8 cellular contexts compared by ENCODE assay signal in the genomic region with DNA sequence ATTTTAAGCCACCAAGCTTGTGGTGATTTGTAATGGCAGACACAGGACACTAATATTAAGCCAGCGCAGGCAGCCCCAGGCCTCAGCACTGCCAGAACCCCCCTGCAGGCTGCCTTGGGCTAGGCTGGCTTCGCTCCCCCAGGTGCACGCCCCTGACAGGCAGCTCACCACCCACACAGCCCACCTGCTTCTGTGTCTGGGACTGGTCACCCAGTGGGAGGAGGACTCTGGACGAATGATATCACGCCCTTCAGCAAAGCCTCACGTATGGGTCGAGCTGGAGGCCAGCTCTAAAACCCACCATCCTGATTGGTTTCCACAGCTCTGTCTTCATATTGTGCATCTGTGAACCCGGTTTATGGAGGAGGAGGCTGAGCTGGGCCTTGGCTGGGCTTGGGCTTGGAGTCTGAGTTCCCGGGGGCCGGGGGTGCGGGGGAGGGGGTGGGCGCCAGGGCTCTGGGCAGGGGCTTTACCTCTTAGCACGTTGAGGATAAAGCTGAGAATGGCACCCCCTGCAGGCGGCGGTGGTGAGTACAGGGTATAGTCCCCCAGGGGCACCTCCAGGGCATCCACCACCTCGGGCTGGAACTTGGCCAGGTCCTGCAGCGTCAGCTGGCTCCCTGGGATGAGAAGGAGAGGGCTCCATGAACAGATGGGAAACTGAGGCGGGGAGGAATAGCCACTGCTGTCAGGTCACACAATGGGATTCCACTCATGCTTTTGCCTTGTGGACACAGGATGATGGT. TPM values are rescaled to one million over a fixed set of nuclear protein-coding genes. Genes with fewer than 3 reads are reported as not detected.
DNase-seq lines count a peak whose midpoint lies in the region; ATAC-seq and TF ChIP-seq lines count a peak whose summit lies in the region.

No MANE protein-coding gene starts in this region.

- H3K9me3 ChIP-seq in CD8-positive, alpha-beta T cell (ENCODE audit: low read length) = no peaks in the 10 kb centered on the region

- POLR2A ChIA-PET in CD8-positive, alpha-beta T cell (lab: Charles Lee) = interaction anchor here (0.9 kb wide), 1 partner anchor 74 kb away, joined by 3 read pairs; no protein-coding TSS in a partner anchor

- H3K4me3 ChIP-seq in CD8-positive, alpha-beta T cell (ENCODE audit: low read depth, low read length) = no peak overlapping the region
- no peak overlapping the region for H3K4me3 ChIP-seq in fibroblast of the aortic adventitia (ENCODE audit: low read depth, low read length)

- peak; percentile 36 to 79 (median 63) for DNase-seq in CD8-positive, alpha-beta T cell
- DNase-seq in NCI-H1092 treated with DMSO at 0.1 percent for 48 hours (lab: John Stamatoyannopoulos, UW) (peak; percentile 14), fibroblast of the aortic adventitia (ENCODE audit: low read depth) (no peak), NCI-H748 (lab: John Stamatoyannopoulos, UW; ENCODE audit: unreplicated experiment) (no peak)
- DNase-seq in activated CD8-positive, alpha-beta memory T cell treated with anti-CD3 and anti-CD28 coated beads, Interleukin-2, amount 50 U/mL, for 24 hours (ENCODE audit: extremely low read depth) = peak; percentile 20
- peak; percentile 35 to 55 (median 44) for DNase-seq in stimulated activated CD4-positive, alpha-beta T cell treated with anti-CD3 and anti-CD28 coated beads, Interleukin-1b, Interleukin-23, amount 100 ng/mL, for 24 hours (ENCODE audit: low read depth in 4 of 4, low spot score in 1 of 4)

- CTCF ChIA-PET in CD8-positive, alpha-beta T cell (lab: Charles Lee) = interaction anchor here (0.5 to 2.0 kb wide), 17 partner anchors 9 to 260 kb away, joined by 3 to 12 read pairs (median 3); no protein-coding TSS in a partner anchor

- H3K9me3 Mint-ChIP-seq in CD8-positive, alpha-beta T cell = no peaks in the 10 kb centered on the region

- H3K27me3 Mint-ChIP-seq in CD8-positive, alpha-beta T cell (ENCODE audit: low read depth) = no peaks in the 10 kb centered on the region

- no peak overlapping the region for H3K27ac Mint-ChIP-seq in CD8-positive, alpha-beta T cell

- H3K4me1 ChIP-seq in CD8-positive, alpha-beta T cell (ENCODE audit: insufficient read depth, low read length) = no peaks in the 10 kb centered on the region

- peak; percentile 79 for ATAC-seq in CD8-positive, alpha-beta T cell
- ATAC-seq in GM21526 (IDR thresholded peaks at IDR 0.05; ENCODE audit: low FRiP score, unreplicated experiment) = no peak
- ATAC-seq in HG03439 (IDR thresholded peaks at IDR 0.05; ENCODE audit: unreplicated experiment) = no peak

- no peak overlapping the region for H3K4me3 Mint-ChIP-seq in CD8-positive, alpha-beta T cell

- no peak overlapping the region for H3K27ac ChIP-seq in CD8-positive, alpha-beta T cell (ENCODE audit: low read depth, low read length)

- intact Hi-C loops in CD8-positive, alpha-beta T cell (cut with DNase I, micrococcal nuclease) = loop anchor here (1.0 to 5.0 kb wide), 2 partner anchors 98 to 274 kb away; no protein-coding TSS in a partner anchor

- no peaks in the 10 kb centered on the region for H3K27me3 ChIP-seq in CD8-positive, alpha-beta T cell (ENCODE audit: insufficient read depth, low read length)

- peaks cover 2% of the 10 kb centered on the region for H3K4me1 Mint-ChIP-seq in CD8-positive, alpha-beta T cell (ENCODE audit: low read depth)

- no peaks in the 10 kb centered on the region for H3K36me3 Mint-ChIP-seq in CD8-positive, alpha-beta T cell

- H3K36me3 ChIP-seq in CD8-positive, alpha-beta T cell (ENCODE audit: insufficient read depth, low read length) = no peaks in the 10 kb centered on the region

- peak; percentile 61 for TF ChIP-seq CTCF in CD8-positive, alpha-beta T cell (IDR thresholded peaks at IDR 0.05)
- TF ChIP-seq CTCF in fibroblast of the aortic adventitia (IDR thresholded peaks at IDR 0.05; ENCODE audit: insufficient read depth, low read length) = peak; percentile 19

RNA-seq across cellular contexts. Expression of gene GGT5, which starts 13.8 kb away (rescaled TPM):
- not detected for total RNA-seq in CD8-positive, alpha-beta T cell
- 4.4 and 27.8 TPM in 2 replicates for total RNA-seq in fibroblast of the aortic adventitia (ENCODE audit: low replicate concordance)

RNA-seq across cellular contexts. Expression of gene SPECC1L, which starts 39.5 kb away (rescaled TPM):
- total RNA-seq in CD8-positive, alpha-beta T cell = 10 to 100 TPM; 24.7 to 28.6 TPM
- 31.0 and 43.2 TPM in 2 replicates for total RNA-seq in fibroblast of the aortic adventitia (ENCODE audit: low replicate concordance)

RNA-seq across cellular contexts. Expression of gene SUSD2, which starts 49.8 kb away (rescaled TPM):
- total RNA-seq in CD8-positive, alpha-beta T cell = 1 to 10 TPM; 1.2 TPM
- total RNA-seq in fibroblast of the aortic adventitia (ENCODE audit: low replicate concordance) = 0.99 and 5.6 TPM in 2 replicates

Comparison
In these comparisons a context has a peak if more than half of its experiments do, and no peak if none do; other contexts are left out.
1. DNase-seq: peak in CD8-positive, alpha-beta T cell (7 of 7), NCI-H1092 treated with DMSO at 0.1 percent for 48 hours (single experiment), activated CD8-positive, alpha-beta memory T cell treated with anti-CD3 and anti-CD28 coated beads, Interleukin-2, amount 50 U/mL, for 24 hours (single experiment) and stimulated activated CD4-positive, alpha-beta T cell treated with anti-CD3 and anti-CD28 coated beads, Interleukin-1b, Interleukin-23, amount 100 ng/mL, for 24 hours (4 of 4); none in fibroblast of the aortic adventitia (single experiment) and NCI-H748 (single experiment).